In genomic region chr14:60090864-60091519, GRCh38 we compare ENCODE assay signal across 8 cellular contexts. TPM values are rescaled to one million over a fixed set of nuclear protein-coding genes. Genes with fewer than 3 reads are reported as not detected.
DNase-seq lines count a peak whose midpoint lies in the region; ATAC-seq and TF ChIP-seq lines count a peak whose summit lies in the region.

No MANE protein-coding gene starts in this region.

- H3K4me3 ChIP-seq in Loucy (ENCODE audit: low read length, poor library complexity, severe bottlenecking): peak overlapping the region; percentile 88
- peak overlapping the region; percentile 78 for H3K4me3 ChIP-seq in coronary artery

- TF ChIP-seq CTCF in Loucy (conservative IDR thresholded peaks at IDR 0.05; ENCODE audit: low read length) (no peak), coronary artery (IDR thresholded peaks at IDR 0.05) (no peak)

- peak overlapping the region; percentile 98 for H3K27ac Mint-ChIP-seq in T-helper 1 cell treated with Interleukin-12 subunit alpha and Interleukin-12 subunit beta and Interleukin-4 antibody, amounts not matched to agents 30 μg/mL and 1 μg/mL, for 36 hours
- H3K27ac Mint-ChIP-seq in stimulated activated effector memory CD8-positive, alpha-beta T cell treated with anti-CD3 and anti-CD28 coated beads, Interleukin-12 subunit alpha, Interleukin-12 subunit beta, amount 100 ng/mL, for 72 hours: peak overlapping the region; percentile 90

- H3F3A ChIP-seq in Loucy (ENCODE audit: low read depth): peaks cover 4% of the 10 kb centered on the region; the same call in 1 of the 2 replicates

- no peaks in the 10 kb centered on the region for H3K36me3 ChIP-seq in Loucy (ENCODE audit: insufficient read depth, low read length)

- DNase-seq in EH (ENCODE audit: low read depth) (peak; percentile 68), coronary artery (ENCODE audit: low spot score) (peak; percentile 79), left colon (peak; percentile 46), activated gamma-delta T cell (lab: John Stamatoyannopoulos, UW) (no peak)
- no peak for DNase-seq in stimulated activated effector memory CD8-positive, alpha-beta T cell treated with anti-CD3 and anti-CD28 coated beads, Interleukin-12 subunit alpha, Interleukin-12 subunit beta, amount 100 ng/mL, for 72 hours (ENCODE audit: low spot score in 2 of 2)

- no peaks in the 10 kb centered on the region for H3K27me3 Mint-ChIP-seq in T-helper 1 cell treated with Interleukin-12 subunit alpha and Interleukin-12 subunit beta and Interleukin-4 antibody, amounts not matched to agents 30 μg/mL and 1 μg/mL, for 36 hours (ENCODE audit: low read depth)

- ATAC-seq in left colon (peak; percentile 5), HG03378 (IDR thresholded peaks at IDR 0.05; ENCODE audit: unreplicated experiment) (no peak)
- no peak for ATAC-seq in stimulated activated effector memory CD8-positive, alpha-beta T cell treated with anti-CD3 and anti-CD28 coated beads, Interleukin-12 subunit alpha, Interleukin-12 subunit beta, amount 100 ng/mL, for 72 hours

- peaks cover 13% of the 10 kb centered on the region for H3K36me3 Mint-ChIP-seq in T-helper 1 cell treated with Interleukin-12 subunit alpha and Interleukin-12 subunit beta and Interleukin-4 antibody, amounts not matched to agents 30 μg/mL and 1 μg/mL, for 36 hours (ENCODE audit: low read depth)
- H3K36me3 Mint-ChIP-seq in stimulated activated effector memory CD8-positive, alpha-beta T cell treated with anti-CD3 and anti-CD28 coated beads, Interleukin-12 subunit alpha, Interleukin-12 subunit beta, amount 100 ng/mL, for 72 hours: peaks cover 12% of the 10 kb centered on the region

- H3K9ac ChIP-seq in Loucy (ENCODE audit: low read depth, low read length, poor library complexity, severe bottlenecking): peak overlapping the region; percentile 91

- H2AFZ ChIP-seq in Loucy (ENCODE audit: low read length): peak overlapping the region; percentile 96

- H3K4me3 Mint-ChIP-seq in T-helper 1 cell treated with Interleukin-12 subunit alpha and Interleukin-12 subunit beta and Interleukin-4 antibody, amounts not matched to agents 30 μg/mL and 1 μg/mL, for 36 hours: peak overlapping the region; percentile 97
- peak overlapping the region; percentile 84 for H3K4me3 Mint-ChIP-seq in stimulated activated effector memory CD8-positive, alpha-beta T cell treated with anti-CD3 and anti-CD28 coated beads, Interleukin-12 subunit alpha, Interleukin-12 subunit beta, amount 100 ng/mL, for 72 hours

- intact Hi-C loops in left colon (cut with DNase I, micrococcal nuclease): loop anchor here in 1 of 2 donors (2.0 kb wide), 1 partner anchor 76 kb away; no protein-coding TSS in a partner anchor

- H3K9me3 Mint-ChIP-seq in T-helper 1 cell treated with Interleukin-12 subunit alpha and Interleukin-12 subunit beta and Interleukin-4 antibody, amounts not matched to agents 30 μg/mL and 1 μg/mL, for 36 hours: no peaks in the 10 kb centered on the region
- no peaks in the 10 kb centered on the region for H3K9me3 Mint-ChIP-seq in stimulated activated effector memory CD8-positive, alpha-beta T cell treated with anti-CD3 and anti-CD28 coated beads, Interleukin-12 subunit alpha, Interleukin-12 subunit beta, amount 100 ng/mL, for 72 hours

- H3K9me2 ChIP-seq in Loucy (replicated peaks; ENCODE audit: low read depth, low read length): no peaks in the 10 kb centered on the region

- no peaks in the 10 kb centered on the region for H3K9me3 ChIP-seq in Loucy (ENCODE audit: insufficient read depth, low read depth, low read length)

- H3K4me1 ChIP-seq in Loucy (ENCODE audit: insufficient read depth, low read length, poor library complexity, severe bottlenecking): peaks cover 61% of the 10 kb centered on the region

- peaks cover 22% of the 10 kb centered on the region for H4K20me1 ChIP-seq in Loucy (ENCODE audit: insufficient read depth, low read length, poor library complexity, severe bottlenecking)

- no peaks in the 10 kb centered on the region for H3K27me3 ChIP-seq in Loucy (ENCODE audit: insufficient read depth, low read length, poor library complexity, severe bottlenecking)

- peak overlapping the region; percentile 83 for H3K4me2 ChIP-seq in Loucy (ENCODE audit: low read depth, low read length, poor library complexity, severe bottlenecking)

- H3K27ac ChIP-seq in coronary artery: peak overlapping the region; percentile 92 to 99

- H3K79me2 ChIP-seq in Loucy (ENCODE audit: insufficient read depth, low read length): peaks cover 38% of the 10 kb centered on the region

- peaks cover 26% of the 10 kb centered on the region for H3K4me1 Mint-ChIP-seq in T-helper 1 cell treated with Interleukin-12 subunit alpha and Interleukin-12 subunit beta and Interleukin-4 antibody, amounts not matched to agents 30 μg/mL and 1 μg/mL, for 36 hours (ENCODE audit: low read depth)
- H3K4me1 Mint-ChIP-seq in stimulated activated effector memory CD8-positive, alpha-beta T cell treated with anti-CD3 and anti-CD28 coated beads, Interleukin-12 subunit alpha, Interleukin-12 subunit beta, amount 100 ng/mL, for 72 hours: peaks cover 31% of the 10 kb centered on the region

RNA-seq across cellular contexts. Expression of gene PCNX4, which starts 0.7 kb away (rescaled TPM):
- 10 to 100 TPM; 24.9 to 27.6 TPM for total RNA-seq in left colon

Comparison
In these comparisons a context has a peak if more than half of its experiments do, and no peak if none do; other contexts are left out.
1. DNase-seq: peak in EH (single experiment), coronary artery (single experiment) and left colon (2 of 2); none in stimulated activated effector memory CD8-positive, alpha-beta T cell treated with anti-CD3 and anti-CD28 coated beads, Interleukin-12 subunit alpha, Interleukin-12 subunit beta, amount 100 ng/mL, for 72 hours (0 of 2) and activated gamma-delta T cell (single experiment).